ENCODE assay signal across 9 cellular contexts in the genomic region with DNA sequence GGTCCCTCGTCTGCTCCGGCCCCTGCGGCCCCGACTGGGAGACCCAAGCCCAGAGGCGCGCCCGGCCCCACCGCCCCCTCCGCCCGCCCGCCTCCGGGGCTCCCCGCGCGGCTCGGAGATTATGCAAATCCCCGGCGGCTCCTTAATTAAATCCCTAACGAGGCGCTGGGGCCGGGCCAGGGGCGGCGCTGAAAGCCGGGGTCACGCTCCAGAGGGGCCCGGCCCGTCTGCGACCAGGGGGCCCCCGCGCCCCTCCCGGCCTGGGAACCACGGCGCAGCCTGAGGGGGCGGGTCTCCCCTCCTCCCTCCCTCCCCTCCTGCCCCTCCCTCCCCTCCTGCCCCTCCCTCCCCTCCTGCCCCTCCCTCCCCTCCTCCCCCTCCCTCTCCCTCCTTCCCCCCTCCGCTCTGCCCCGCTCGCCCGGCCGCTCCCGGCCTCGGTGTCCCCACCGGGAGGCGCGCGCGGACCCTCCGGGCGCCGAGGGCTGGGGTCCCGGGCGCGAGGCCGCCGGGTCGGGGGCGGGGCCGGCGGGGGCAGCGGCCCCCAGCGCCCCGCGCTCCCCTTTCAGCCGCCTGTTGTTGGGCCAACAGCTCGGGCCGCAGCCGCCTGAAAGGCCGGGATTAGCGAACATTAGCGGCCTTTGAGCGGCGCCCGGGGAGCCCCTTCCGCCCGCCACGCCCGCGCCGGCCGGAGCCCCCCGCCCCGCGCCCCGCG. TPM values are rescaled to one million over a fixed set of nuclear protein-coding genes. Genes with fewer than 3 reads are reported as not detected.
DNase-seq lines count a peak whose midpoint lies in the region; ATAC-seq, FAIRE-seq and TF ChIP-seq lines count a peak whose summit lies in the region.
"Had no signal": no experiment of that assay in that cellular context is flagged by ENCODE, and none has a peak within 500 bp of the region (broad histone marks: within the 10 kb centered on the region; RNA-seq: fewer than 3 reads in every experiment).

No MANE protein-coding gene starts in this region.

- no peaks in the 10 kb centered on the region for H3F3A ChIP-seq in PC-3 (ENCODE audit: low read length, unreplicated experiment)

- DNase-seq in D721Med (ENCODE audit: insufficient read length, low spot score) (peak; percentile 91), PC-3 (no peak), fibroblast of pulmonary artery (ENCODE audit: low read depth) (peak; percentile 15), psoas muscle (no peak), RCC 7860 (ENCODE audit: low spot score) (no peak), mucosa of gallbladder (ENCODE audit: low spot score) (no peak), OCI-M1 (lab: John Stamatoyannopoulos, UW) (no peak), osteoblast (ENCODE audit: insufficient read length, low spot score, missing footprints) (no peak)

- no peak overlapping the region for H3K27ac ChIP-seq in PC-3 (ENCODE audit: low read length)
- H3K27ac ChIP-seq in psoas muscle = no peak overlapping the region
- H3K27ac ChIP-seq in osteoblast (ENCODE audit: low read depth, low read length) = no peak overlapping the region

- H2AFZ ChIP-seq in PC-3 (ENCODE audit: low read length) (no peak overlapping the region), osteoblast (ENCODE audit: low read length) (no peak overlapping the region)

- no peaks in the 10 kb centered on the region for H3K4me1 ChIP-seq in PC-3 (ENCODE audit: insufficient read depth, low read length)
- peaks cover 3% of the 10 kb centered on the region for H3K4me1 ChIP-seq in psoas muscle
- H3K4me1 ChIP-seq in osteoblast (ENCODE audit: insufficient read depth, low read length) = no peaks in the 10 kb centered on the region

- FAIRE-seq in D721Med (lab: Jason Lieb, UNC) (no peak), RCC 7860 (lab: Jason Lieb, UNC) (no peak)
- FAIRE-seq: GM18507 had no signal

- no peaks in the 10 kb centered on the region for H3K36me3 ChIP-seq in PC-3 (ENCODE audit: low read depth, low read length)
- no peaks in the 10 kb centered on the region for H3K36me3 ChIP-seq in psoas muscle (ENCODE audit: insufficient read depth in 1 of 2, low read depth in 1 of 2)
- H3K36me3 ChIP-seq in osteoblast (ENCODE audit: insufficient read depth, low read length) = no peaks in the 10 kb centered on the region

- no peak for TF ChIP-seq CTCF in D721Med (IDR thresholded peaks at IDR 0.05; ENCODE audit: insufficient read depth, missing control alignments)
- no peak for TF ChIP-seq CTCF in PC-3 (conservative IDR thresholded peaks at IDR 0.05; ENCODE audit: low read depth, low read length)
- no peak for TF ChIP-seq CTCF in fibroblast of pulmonary artery (IDR thresholded peaks at IDR 0.05; ENCODE audit: low read length, missing control alignments)
- no peak for TF ChIP-seq CTCF in psoas muscle (IDR thresholded peaks at IDR 0.05)
- no peak for TF ChIP-seq CTCF in osteoblast (IDR thresholded peaks at IDR 0.05; ENCODE audit: extremely low read depth, low read depth, low read length)

- CTCF ChIA-PET in PC-3 (lab: Charles Lee) = interaction anchor here (1.0 kb wide), 1 partner anchor 22 kb away, joined by 9 read pairs; no protein-coding TSS in a partner anchor

- 0 to 3% (median 2%) methylated on average over 19 to 76 of the region's 84 CpGs for WGBS in psoas muscle, 3 donors

- no peaks in the 10 kb centered on the region for H3K9me3 ChIP-seq in PC-3 (ENCODE audit: low read length)
- no peaks in the 10 kb centered on the region for H3K9me3 ChIP-seq in psoas muscle
- H3K9me3 ChIP-seq in osteoblast (ENCODE audit: low read depth, low read length) = no peaks in the 10 kb centered on the region

- H3K9ac ChIP-seq in PC-3 (ENCODE audit: low read length) = no peak overlapping the region

- H3K4me3 ChIP-seq in PC-3 (ENCODE audit: low read length) (no peak overlapping the region), fibroblast of pulmonary artery (replicated peaks; ENCODE audit: low read depth, low read length) (peak overlapping the region; percentile 29), psoas muscle (peak overlapping the region; percentile 53), osteoblast (ENCODE audit: insufficient read depth, low read length) (no peak overlapping the region)

- no peaks in the 10 kb centered on the region for H3K79me2 ChIP-seq in PC-3 (ENCODE audit: low read length)
- H3K79me2 ChIP-seq in osteoblast (ENCODE audit: insufficient read depth, low read length) = no peaks in the 10 kb centered on the region

- no peaks in the 10 kb centered on the region for H3K27me3 ChIP-seq in PC-3 (ENCODE audit: low read length)
- H3K27me3 ChIP-seq in psoas muscle (ENCODE audit: insufficient read depth in 3 of 3, low read length in 2 of 3) = peaks cover 0 to 21% (median 11%) of the 10 kb centered on the region in 3 donors
- H3K27me3 ChIP-seq in osteoblast (ENCODE audit: insufficient read depth, low read length) = peaks cover 25% of the 10 kb centered on the region

- BruUV-seq in PC-3 (replicated peaks; lab: Mats Ljungman, UMichigan) = no TSS peak

- H3K9me2 ChIP-seq in PC-3 (replicated peaks; ENCODE audit: low read length) = no peaks in the 10 kb centered on the region

- POLR2A ChIA-PET in PC-3 (lab: Charles Lee; ENCODE audit: unreplicated experiment) = no interaction called here

- ATAC-seq in PC-3 (0 out of 2 replicates have a peak, but pooled peaks have one; percentile 4), psoas muscle (peak in 1 of 4 donors; percentile 9)

- intact Hi-C loops in PC-3 (cut with micrococcal nuclease) (no loop called here), psoas muscle (cut with DNase I) (no loop called here)

- H4K20me1 ChIP-seq in PC-3 (ENCODE audit: low read length) (no peaks in the 10 kb centered on the region), osteoblast (ENCODE audit: insufficient read depth, low read length) (no peaks in the 10 kb centered on the region)

- no peak overlapping the region for H3K4me2 ChIP-seq in PC-3 (ENCODE audit: low read length)
- H3K4me2 ChIP-seq in osteoblast (ENCODE audit: insufficient read depth, low read length) = no peak overlapping the region

RNA-seq across cellular contexts. Expression of a gene that starts 25.9 kb away (rescaled TPM):
- total RNA-seq in PC-3 (2014; rRNA removed) (0.11 and 0.86 TPM in 2 replicates), psoas muscle (1 to 10 TPM in 1 of 4 donors, under 1 TPM in 3; 0.17 to 1.1 (median 0.47) TPM), mucosa of gallbladder (104 TPM), osteoblast (0.29 and 0.36 TPM in 2 replicates)
- under 1 TPM; 0.29 to 0.57 (median 0.30) TPM for polyA plus RNA-seq in psoas muscle

RNA-seq across cellular contexts. Expression of a gene that starts 45.9 kb away (rescaled TPM):
- total RNA-seq in PC-3 (2014; rRNA removed) (32.0 and 74.5 TPM in 2 replicates), psoas muscle (1 to 10 TPM; 2.7 to 3.5 (median 3.0) TPM), mucosa of gallbladder (16.2 TPM), osteoblast (3.2 and 4.0 TPM in 2 replicates)
- 1 to 10 TPM; 2.2 to 4.8 (median 2.6) TPM for polyA plus RNA-seq in psoas muscle

RNA-seq across cellular contexts. Expression of a gene that starts 46.1 kb away (rescaled TPM):
- total RNA-seq in PC-3 (2014; rRNA removed) (28.6 and 47.7 TPM in 2 replicates), psoas muscle (10 to 100 TPM; 11.8 to 43.6 (median 27.0) TPM), mucosa of gallbladder (60.5 TPM), osteoblast (37.1 and 38.0 TPM in 2 replicates)
- 10 to 100 TPM; 31.6 to 40.3 (median 32.9) TPM for polyA plus RNA-seq in psoas muscle

RNA-seq across cellular contexts. Expression of a gene that starts 55.1 kb away (rescaled TPM):
- total RNA-seq in PC-3 (2014; rRNA removed) (98.3 and 109 TPM in 2 replicates), psoas muscle (10 to 100 TPM; 15.5 to 17.1 (median 16.2) TPM), mucosa of gallbladder (26.4 TPM), osteoblast (51.9 and 55.7 TPM in 2 replicates)
- polyA plus RNA-seq in psoas muscle = 10 to 100 TPM; 15.4 to 18.8 (median 18.6) TPM

Comparison
In these comparisons a context has a peak if more than half of its experiments do, and no peak if none do; other contexts are left out.
1. DNase-seq: peak in D721Med (single experiment) and fibroblast of pulmonary artery (single experiment); none in PC-3 (single experiment), psoas muscle (0 of 2), RCC 7860 (single experiment), mucosa of gallbladder (single experiment), OCI-M1 (single experiment) and osteoblast (single experiment).
2. H3K4me3 ChIP-seq: peak in fibroblast of pulmonary artery (single experiment) and psoas muscle (single experiment); none in PC-3 (single experiment) and osteoblast (single experiment).
3. RNA of a gene that starts 25.9 kb away (total RNA-seq): 104 TPM in mucosa of gallbladder (single experiment); 0.17 to 1.1 TPM in psoas muscle, 0.29 to 0.36 TPM in osteoblast and 0.11 to 0.86 TPM in PC-3; every median in the first group is over 10 times any median in the second.